Comparison of ENCODE assay signal across 8 cellular contexts in the genomic region with DNA sequence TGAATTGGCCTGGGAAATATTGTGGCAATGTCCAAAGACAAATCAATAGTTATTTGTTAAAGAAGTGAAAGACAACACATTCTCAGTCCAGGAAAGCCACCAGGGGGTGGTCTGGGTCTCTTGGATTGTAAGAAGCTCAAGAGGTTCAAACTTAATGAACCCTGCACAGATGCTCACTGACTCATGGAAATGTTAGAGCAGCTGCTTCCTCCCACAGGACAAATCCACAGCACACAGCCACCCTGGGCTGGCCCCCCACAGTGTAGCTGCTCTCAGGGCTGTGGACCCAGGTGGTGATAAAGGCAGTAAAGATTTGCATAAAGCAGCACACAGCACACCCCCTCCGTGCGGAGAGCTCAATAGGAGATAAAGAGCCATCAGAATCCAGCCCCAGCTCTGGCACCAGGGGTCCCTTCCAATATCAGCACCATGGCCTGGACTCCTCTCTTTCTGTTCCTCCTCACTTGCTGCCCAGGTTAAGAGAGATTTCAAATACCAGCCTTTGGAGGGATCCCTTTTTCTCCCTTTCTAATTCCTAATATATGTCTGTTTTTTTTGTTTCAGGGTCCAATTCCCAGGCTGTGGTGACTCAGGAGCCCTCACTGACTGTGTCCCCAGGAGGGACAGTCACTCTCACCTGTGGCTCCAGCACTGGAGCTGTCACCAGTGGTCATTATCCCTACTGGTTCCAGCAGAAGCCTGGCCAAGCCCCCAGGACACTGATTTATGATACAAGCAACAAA.
DNase-seq lines count a peak whose midpoint lies in the region; FAIRE-seq and TF ChIP-seq lines count a peak whose summit lies in the region.
"Not testable (repeated sequence)": the region's sequence is repeated elsewhere in the genome, so short reads cannot be mapped to it uniquely, and the experiment has no call there.

No MANE protein-coding gene starts in this region.

- H3K27ac Mint-ChIP-seq in IgD-negative memory B cell = peak overlapping the region; percentile 82 to 95 (median 85)
- H3K27ac Mint-ChIP-seq in endodermal cell; osteocyte (ENCODE audit: unreplicated experiment); type B pancreatic cell: not testable (repeated sequence)

- not testable (repeated sequence) for H3K27me3 Mint-ChIP-seq in IgD-negative memory B cell
- H3K27me3 Mint-ChIP-seq in endodermal cell (ENCODE audit: insufficient read depth) (peaks cover 97% of the 10 kb centered on the region), osteocyte (ENCODE audit: unreplicated experiment) (peaks cover 60% of the 10 kb centered on the region), type B pancreatic cell (peaks cover 86% of the 10 kb centered on the region)

- not testable (repeated sequence) for H3K9ac ChIP-seq in endodermal cell (ENCODE audit: extremely low read depth, low read length, poor library complexity, severe bottlenecking)

- H3K36me3 Mint-ChIP-seq in IgD-negative memory B cell; endodermal cell (ENCODE audit: low read depth); osteocyte (ENCODE audit: unreplicated experiment); type B pancreatic cell: not testable (repeated sequence)

- H3K9me3 Mint-ChIP-seq in IgD-negative memory B cell; endodermal cell; osteocyte (ENCODE audit: unreplicated experiment); type B pancreatic cell: not testable (repeated sequence)

- DNase-seq in DMS53 treated with DMSO at 0.1 percent for 48 hours (lab: John Stamatoyannopoulos, UW; ENCODE audit: unreplicated experiment) (peak; percentile 41), NCI-H2171 (lab: John Stamatoyannopoulos, UW) (peak; percentile 50), Peyer's patch (peak in 2 of 3 donors; percentile 87), osteocyte (ENCODE audit: extremely low spot score, unreplicated experiment) (peak; percentile 44)
- not testable (repeated sequence) for DNase-seq in endodermal cell; type B pancreatic cell (ENCODE audit: extremely low spot score, unreplicated experiment)

- FAIRE-seq in islet of Langerhans (lab: Jason Lieb, UNC) = peak; percentile 56

- peaks cover 51 to 67% (median 65%) of the 10 kb centered on the region in 3 donors for H3K4me1 Mint-ChIP-seq in IgD-negative memory B cell
- not testable (repeated sequence) for H3K4me1 Mint-ChIP-seq in endodermal cell; osteocyte (ENCODE audit: unreplicated experiment); type B pancreatic cell (ENCODE audit: unreplicated experiment)

- H3K27me3 ChIP-seq in Peyer's patch = not testable (repeated sequence)
- H3K27me3 ChIP-seq in endodermal cell (ENCODE audit: control insufficient read depth, insufficient read depth, low read length, poor library complexity, severe bottlenecking) = peaks cover 74% of the 10 kb centered on the region

- not testable (repeated sequence) for H3K4me1 ChIP-seq in Peyer's patch; endodermal cell (ENCODE audit: control insufficient read depth, insufficient read depth, low read length)

- not testable (repeated sequence) for H3K9me3 ChIP-seq in Peyer's patch; endodermal cell (ENCODE audit: control insufficient read depth, low read length)

- H3K4me3 Mint-ChIP-seq in IgD-negative memory B cell = peak overlapping the region; percentile 65 to 92 (median 78)
- H3K4me3 Mint-ChIP-seq in endodermal cell; osteocyte (ENCODE audit: unreplicated experiment); type B pancreatic cell: not testable (repeated sequence)

- peak overlapping the region in 2 of 4 donors; percentile 46 to 74 for H3K27ac ChIP-seq in Peyer's patch
- H3K27ac ChIP-seq in endodermal cell (ENCODE audit: low read depth, low read length) = not testable (repeated sequence)

- H3K36me3 ChIP-seq in Peyer's patch; endodermal cell (ENCODE audit: control insufficient read depth, insufficient read depth, low read length): not testable (repeated sequence)

- not testable (repeated sequence) for H3K4me3 ChIP-seq in Peyer's patch; endodermal cell (ENCODE audit: low read length)

- TF ChIP-seq POLR2A in Peyer's patch (IDR thresholded peaks at IDR 0.05) = not testable (repeated sequence)

- 40% methylated on average over 2 of the region's 2 CpGs; no CpG with 5 or more reads in 1 of the 2 experiments for WGBS in endodermal cell (ENCODE audit: insufficient coverage in 1 of 2, insufficient read length in 1 of 2), 2 experiments

- TF ChIP-seq CTCF in Peyer's patch (IDR thresholded peaks at IDR 0.05) = peak in 3 of 6 experiments; percentile 2 to 22 (median 16)
- TF ChIP-seq CTCF in endodermal cell (conservative IDR thresholded peaks at IDR 0.05) = peak; percentile 44
- TF ChIP-seq CTCF in osteocyte (IDR thresholded peaks at IDR 0.05) = not testable (repeated sequence)
- peak; percentile 32 for TF ChIP-seq CTCF in type B pancreatic cell (conservative IDR thresholded peaks at IDR 0.05)
